In genomic region chr20:5920581-5920980, GRCh38 we compare ENCODE assay signal across 12 cellular contexts. TPM values are rescaled to one million over a fixed set of nuclear protein-coding genes. Genes with fewer than 3 reads are reported as not detected.
"Had no signal": no experiment of that assay in that cellular context is flagged by ENCODE, and none has a peak within 500 bp of the region (broad histone marks: within the 10 kb centered on the region; RNA-seq: fewer than 3 reads in every experiment).

No MANE protein-coding gene starts in this region.

- DNase-seq: activated CD4-positive, alpha-beta T cell treated with anti-CD3 and anti-CD28 coated beads, Interleukin-2, amount 10 ng/mL, durations not matched to agents 7 days and 5 days; activated naive CD4-positive, alpha-beta T cell treated with anti-CD3 and anti-CD28 coated beads, Interleukin-2, amount 50 U/mL, for 16 hours; activated T-cell treated with anti-CD3 and anti-CD28 coated beads, Interleukin-2, amount 50 U/mL, for 1 hour; central memory CD4-positive, alpha-beta T cell; left ventricle myocardium inferior; tibial artery had no signal

- H3K27ac ChIP-seq: coronary artery, esophagus muscularis mucosa, hepatocyte, left ventricle myocardium inferior, tibial artery, vagina had no signal

- H2AFZ ChIP-seq: hepatocyte had no signal

- H3K27ac Mint-ChIP-seq: activated CD4-positive, alpha-beta T cell treated with anti-CD3 and anti-CD28 coated beads, Interleukin-2, amount 10 ng/mL, durations not matched to agents 7 days and 5 days had no signal

- H3K4me2 ChIP-seq: hepatocyte had no signal

- H3K36me3 ChIP-seq: esophagus muscularis mucosa, left ventricle myocardium inferior, tibial artery, vagina had no signal

- H3K9me3 ChIP-seq: esophagus muscularis mucosa, left ventricle myocardium inferior, tibial artery, vagina had no signal

- H3K27me3 ChIP-seq: hepatocyte, vagina had no signal

- H3K4me3 ChIP-seq: coronary artery, esophagus muscularis mucosa, hepatocyte, left ventricle myocardium inferior, tibial artery, vagina had no signal

- H3K4me3 Mint-ChIP-seq: activated CD4-positive, alpha-beta T cell treated with anti-CD3 and anti-CD28 coated beads, Interleukin-2, amount 10 ng/mL, durations not matched to agents 7 days and 5 days had no signal

- H3K9me3 Mint-ChIP-seq: activated CD4-positive, alpha-beta T cell treated with anti-CD3 and anti-CD28 coated beads, Interleukin-2, amount 10 ng/mL, durations not matched to agents 7 days and 5 days; natural killer cell treated with Interleukin-12 subunit alpha and Interleukin-12 subunit beta and Interleukin-15 and Interleukin-18, amount 100 ng/mL, for 72 hours had no signal

- H3K36me3 Mint-ChIP-seq: natural killer cell treated with Interleukin-12 subunit alpha and Interleukin-12 subunit beta and Interleukin-15 and Interleukin-18, amount 100 ng/mL, for 72 hours had no signal

- H3K4me1 ChIP-seq: esophagus muscularis mucosa, left ventricle myocardium inferior, tibial artery, vagina had no signal

- H3K27me3 Mint-ChIP-seq: activated CD4-positive, alpha-beta T cell treated with anti-CD3 and anti-CD28 coated beads, Interleukin-2, amount 10 ng/mL, durations not matched to agents 7 days and 5 days had no signal

- H3K79me2 ChIP-seq: hepatocyte had no signal

RNA-seq across cellular contexts. Expression of gene CHGB, which starts 9.3 kb away (rescaled TPM):
- total RNA-seq: activated CD4-positive, alpha-beta T cell treated with anti-CD3 and anti-CD28 coated beads, Interleukin-2, amount 10 ng/mL, durations not matched to agents 7 days and 5 days; mesenteric fat pad; natural killer cell treated with Interleukin-12 subunit alpha and Interleukin-12 subunit beta and Interleukin-15 and Interleukin-18, amount 100 ng/mL, for 72 hours had no signal
